ENCODE assay signal across 8 cellular contexts in the genomic region with DNA sequence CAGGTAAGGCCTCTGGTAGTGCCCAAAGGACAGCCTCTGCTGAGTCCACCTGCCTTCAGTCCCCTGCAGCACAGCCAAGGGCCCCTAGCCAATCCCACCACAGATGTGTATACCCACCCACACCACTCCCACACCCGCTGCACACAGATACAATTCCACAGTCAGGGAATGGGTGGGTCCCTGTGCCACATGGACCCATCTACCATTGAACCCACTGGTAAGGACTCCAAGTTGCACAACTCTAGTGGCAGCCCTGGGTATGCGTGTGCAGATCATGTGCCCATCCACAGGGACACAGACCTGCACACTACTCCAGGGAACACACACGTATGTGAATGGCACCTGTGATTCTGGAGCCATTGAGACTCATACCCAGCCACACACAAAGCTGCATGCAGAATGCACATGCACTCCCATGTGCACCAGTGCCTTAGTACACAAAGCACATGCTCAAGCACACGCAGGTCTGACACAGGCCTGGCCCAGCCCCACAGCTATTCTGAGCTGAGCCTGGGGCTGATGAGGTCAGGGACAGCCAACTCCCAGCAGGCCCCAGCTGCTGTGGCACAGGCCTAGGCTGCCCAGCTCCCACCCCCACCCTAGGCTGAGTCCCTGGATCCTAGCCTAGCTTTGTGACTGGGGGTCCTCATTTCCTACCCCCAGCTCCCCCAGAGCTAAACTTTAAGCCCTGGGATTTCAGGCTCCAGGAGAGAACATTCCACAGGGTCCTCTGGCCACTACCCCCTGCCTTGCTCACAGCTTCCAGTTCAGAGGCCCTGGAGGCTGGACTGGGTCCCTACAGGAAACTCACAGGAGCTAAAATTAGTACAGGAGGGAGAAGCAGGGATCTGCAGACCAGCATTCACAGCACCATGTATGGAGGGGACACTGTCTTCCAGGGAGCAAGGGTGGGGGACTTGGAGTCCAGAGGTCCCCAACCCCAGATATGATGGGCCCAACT. TPM values are rescaled to one million over a fixed set of nuclear protein-coding genes. Genes with fewer than 3 reads are reported as not detected.
DNase-seq lines count a peak whose midpoint lies in the region; TF ChIP-seq lines count a peak whose summit lies in the region.

No MANE protein-coding gene starts in this region.

- H3K4me3 Mint-ChIP-seq in MCF 10A (ENCODE audit: unreplicated experiment) = no peak overlapping the region

- POLR2A ChIA-PET in MCF 10A (lab: Yijun Ruan, JAX) = interaction anchor here (0.6 to 1.2 kb wide), 4 partner anchors 22 to 282 kb away, joined by 3 read pairs; no protein-coding TSS in a partner anchor

- no peaks in the 10 kb centered on the region for H3K36me3 Mint-ChIP-seq in MCF 10A (ENCODE audit: insufficient read depth, unreplicated experiment)

- intact Hi-C loops in MCF 10A (cut with micrococcal nuclease) = no loop called here

- H3K9me3 Mint-ChIP-seq in MCF 10A (ENCODE audit: unreplicated experiment) = no peaks in the 10 kb centered on the region

- H4K20me1 ChIP-seq in Loucy (ENCODE audit: insufficient read depth, low read length, poor library complexity, severe bottlenecking) (no peaks in the 10 kb centered on the region), hepatocyte (ENCODE audit: insufficient read depth, poor library complexity, severe bottlenecking) (no peaks in the 10 kb centered on the region)

- H3K79me2 ChIP-seq in Loucy (ENCODE audit: insufficient read depth, low read length) = no peaks in the 10 kb centered on the region
- no peaks in the 10 kb centered on the region for H3K79me2 ChIP-seq in hepatocyte

- TF ChIP-seq CTCF in Loucy (conservative IDR thresholded peaks at IDR 0.05; ENCODE audit: low read length) (no peak), MCF 10A (IDR thresholded peaks at IDR 0.05; ENCODE audit: unreplicated experiment) (no peak), hepatocyte (IDR thresholded peaks at IDR 0.05; ENCODE audit: poor library complexity) (no peak), suprapubic skin (IDR thresholded peaks at IDR 0.05) (no peak), tibial nerve (IDR thresholded peaks at IDR 0.05) (no peak)

- H3K9me2 ChIP-seq in Loucy (replicated peaks; ENCODE audit: low read depth, low read length) (no peaks in the 10 kb centered on the region), hepatocyte (replicated peaks; ENCODE audit: insufficient read depth) (no peaks in the 10 kb centered on the region)

- 88% methylated on average over 4 of the region's 4 CpGs for WGBS in hepatocyte (ENCODE audit: low lambda C conversion rate, missing lambda C conversion rate)
- 40% methylated on average over 2 of the region's 4 CpGs for WGBS in suprapubic skin
- WGBS in tibial nerve, 2 donors = 71 to 87% methylated on average over 4 of the region's 4 CpGs

- no peaks in the 10 kb centered on the region for H3K27me3 Mint-ChIP-seq in MCF 10A (ENCODE audit: insufficient read depth, unreplicated experiment)

- peak overlapping the region; percentile 49 for H3K9ac ChIP-seq in Loucy (ENCODE audit: low read depth, low read length, poor library complexity, severe bottlenecking)

- DNase-seq in MCF 10A (ENCODE audit: unreplicated experiment) (peak; percentile 32), hepatocyte (ENCODE audit: low spot score) (peak; percentile 54), suprapubic skin (ENCODE audit: low spot score in 2 of 2) (no peak), T-helper 9 cell (no peak), tibial nerve (ENCODE audit: low spot score in 2 of 2) (no peak), islet precursor cell (no peak), NCI-H2171 treated with DMSO at 0.1 percent for 48 hours (lab: John Stamatoyannopoulos, UW) (no peak)

- no peak overlapping the region for H3K27ac Mint-ChIP-seq in MCF 10A (ENCODE audit: low read depth, unreplicated experiment)

- CTCF ChIA-PET in MCF 10A (lab: Yijun Ruan, JAX) = interaction anchor here (0.7 to 1.6 kb wide), 4 partner anchors 9 to 368 kb away, joined by 4 to 6 read pairs (median 5); no protein-coding TSS in a partner anchor

- TF ChIP-seq POLR2A in suprapubic skin (IDR thresholded peaks at IDR 0.05) (no peak), tibial nerve (IDR thresholded peaks at IDR 0.05) (no peak)

- H3F3A ChIP-seq in Loucy (ENCODE audit: low read depth) = no peaks in the 10 kb centered on the region

- peaks cover 31% of the 10 kb centered on the region for H3K4me1 ChIP-seq in Loucy (ENCODE audit: insufficient read depth, low read length, poor library complexity, severe bottlenecking)
- H3K4me1 ChIP-seq in hepatocyte (ENCODE audit: insufficient read depth) = peaks cover 20% of the 10 kb centered on the region
- peaks cover 69% of the 10 kb centered on the region for H3K4me1 ChIP-seq in suprapubic skin
- peaks cover 0 to 77% (median 40%) of the 10 kb centered on the region in 4 donors for H3K4me1 ChIP-seq in tibial nerve

- no TSS peak for BruUV-seq in MCF 10A (replicated peaks; lab: Mats Ljungman, UMichigan)

- H2AFZ ChIP-seq in Loucy (ENCODE audit: low read length) (no peak overlapping the region), hepatocyte (no peak overlapping the region)

- H3K36me3 ChIP-seq in Loucy (ENCODE audit: insufficient read depth, low read length) (no peaks in the 10 kb centered on the region), hepatocyte (replicated peaks; ENCODE audit: insufficient read depth, low read depth) (no peaks in the 10 kb centered on the region), suprapubic skin (no peaks in the 10 kb centered on the region), tibial nerve (no peaks in the 10 kb centered on the region)

- H3K27ac ChIP-seq in hepatocyte = peak overlapping the region; percentile 5
- H3K27ac ChIP-seq in suprapubic skin = peak overlapping the region; percentile 60
- peak overlapping the region in 2 of 4 donors; percentile 75 to 77 for H3K27ac ChIP-seq in tibial nerve

- H3K4me2 ChIP-seq in Loucy (ENCODE audit: low read depth, low read length, poor library complexity, severe bottlenecking) (peak overlapping the region; percentile 40), hepatocyte (no peak overlapping the region)

- peaks cover 33% of the 10 kb centered on the region for H3K4me1 Mint-ChIP-seq in MCF 10A (ENCODE audit: insufficient read depth, unreplicated experiment)

- no peak for TF ChIP-seq EP300 in suprapubic skin (IDR thresholded peaks at IDR 0.05)
- TF ChIP-seq EP300 in tibial nerve (IDR thresholded peaks at IDR 0.05) = peak in 1 of 2 donors; percentile 19

- no peaks in the 10 kb centered on the region for H3K9me3 ChIP-seq in Loucy (ENCODE audit: insufficient read depth, low read depth, low read length)
- H3K9me3 ChIP-seq in hepatocyte (ENCODE audit: low read depth) = no peaks in the 10 kb centered on the region
- no peaks in the 10 kb centered on the region for H3K9me3 ChIP-seq in suprapubic skin
- H3K9me3 ChIP-seq in tibial nerve = no peaks in the 10 kb centered on the region

- H3K4me3 ChIP-seq in Loucy (ENCODE audit: low read length, poor library complexity, severe bottlenecking) (peak overlapping the region; percentile 5), hepatocyte (no peak overlapping the region), suprapubic skin (no peak overlapping the region), tibial nerve (no peak overlapping the region)

- H3K27me3 ChIP-seq in Loucy (ENCODE audit: insufficient read depth, low read length, poor library complexity, severe bottlenecking) (no peaks in the 10 kb centered on the region), hepatocyte (peaks cover 1% of the 10 kb centered on the region), suprapubic skin (peaks cover 6% of the 10 kb centered on the region), tibial nerve (peaks cover 0 to 5% of the 10 kb centered on the region in 2 donors)

RNA-seq across cellular contexts. Expression of a gene that starts 2.8 kb away (rescaled TPM):
- total RNA-seq in MCF 10A (2022) (93.6 and 95.5 TPM in 2 replicates), hepatocyte (8.5 and 14.4 TPM in 2 replicates), suprapubic skin (100 to 1,000 TPM; 129 to 260 (median 172) TPM), tibial nerve (10 to 100 TPM; 13.0 to 20.1 (median 16.4) TPM)
- polyA plus RNA-seq in hepatocyte = 15.2 and 17.2 TPM in 2 replicates

RNA-seq across cellular contexts. Expression of a gene that starts 5.0 kb away (rescaled TPM):
- total RNA-seq in MCF 10A (2022) (0.26 and 1.0 TPM in 2 replicates), hepatocyte (0.12 and 0.37 TPM in 2 replicates), suprapubic skin (under 1 TPM in 3 of 4 donors, not detected in 1; 0.59 to 0.78 (median 0.72) TPM), tibial nerve (under 1 TPM in 1 of 4 donors, not detected in 3; 0.21 TPM)
- polyA plus RNA-seq in hepatocyte = 0.51 and 0.69 TPM in 2 replicates

RNA-seq across cellular contexts. Expression of a gene that starts 21.4 kb away (rescaled TPM):
- total RNA-seq in MCF 10A (2022) (not detected in 2 replicates), hepatocyte (0.33 and 1.1 TPM in 2 replicates), suprapubic skin (not detected), tibial nerve (under 1 TPM in 2 of 4 donors, not detected in 2; 0.22 to 0.42 TPM)
- polyA plus RNA-seq in hepatocyte = 1.4 and 1.6 TPM in 2 replicates

Comparison
In these comparisons a context has a peak if more than half of its experiments do, and no peak if none do; other contexts are left out.
1. DNase-seq: peak in MCF 10A (single experiment) and hepatocyte (single experiment); none in suprapubic skin (0 of 2), T-helper 9 cell (single experiment), tibial nerve (0 of 2), islet precursor cell (single experiment) and NCI-H2171 treated with DMSO at 0.1 percent for 48 hours (single experiment).